Comparison of ENCODE assay signal across 8 cellular contexts in genomic region chr2:127857494-127857818, GRCh38. TPM values are rescaled to one million over a fixed set of nuclear protein-coding genes. Genes with fewer than 3 reads are reported as not detected.
DNase-seq lines count a peak whose midpoint lies in the region; ATAC-seq and TF ChIP-seq lines count a peak whose summit lies in the region.

No MANE protein-coding gene starts in this region.

- no peak for TF ChIP-seq CTCF in CD14-positive monocyte (IDR thresholded peaks at IDR 0.05)
- TF ChIP-seq CTCF in ascending aorta (IDR thresholded peaks at IDR 0.05), result no peak

- peak overlapping the region; percentile 67 to 81 for H3K27ac ChIP-seq in ascending aorta

- peak overlapping the region; percentile 78 to 96 for H3K4me3 ChIP-seq in ascending aorta

- H3K9me3 ChIP-seq in ascending aorta, result no peaks in the 10 kb centered on the region

- peaks cover 37% of the 10 kb centered on the region for H3K4me1 Mint-ChIP-seq in CD14-positive monocyte
- H3K4me1 Mint-ChIP-seq in immature natural killer cell, result peaks cover 35 to 52% of the 10 kb centered on the region in 2 donors
- peaks cover 54% of the 10 kb centered on the region for H3K4me1 Mint-ChIP-seq in stimulated activated naive CD8-positive, alpha-beta T cell treated with anti-CD3 and anti-CD28 coated beads, Interleukin-15, amount 100 ng/mL, for 72 hours

- peak overlapping the region; percentile 84 to 92 (median 88) for H3K27ac Mint-ChIP-seq in CD14-positive monocyte
- peak overlapping the region; percentile 86 to 95 (median 91) for H3K27ac Mint-ChIP-seq in immature natural killer cell
- peak overlapping the region; percentile 87 to 96 for H3K27ac Mint-ChIP-seq in stimulated activated naive CD8-positive, alpha-beta T cell treated with anti-CD3 and anti-CD28 coated beads, Interleukin-15, amount 100 ng/mL, for 72 hours

- intact Hi-C loops in CD14-positive monocyte (cut with micrococcal nuclease) (loop anchor here in 1 of 2 donors (2.0 to 5.0 kb wide), 2 partner anchors 27 to 45 kb away; partner anchors contain the start of genes AMMECR1L and WDR33), ascending aorta (cut with DNase I) (loop anchor here (5.0 to 10.0 kb wide), 2 partner anchors 167 to 235 kb away; partner anchors contain the start of genes SAP130 and UGGT1)

- ATAC-seq in GM21528 (IDR thresholded peaks at IDR 0.05; ENCODE audit: low FRiP score, unreplicated experiment) (peak; percentile 32), GM18520 (IDR thresholded peaks at IDR 0.05; ENCODE audit: unreplicated experiment) (no peak)
- ATAC-seq in stimulated activated naive CD8-positive, alpha-beta T cell treated with anti-CD3 and anti-CD28 coated beads, Interleukin-15, amount 100 ng/mL, for 72 hours, result no peak

- peaks cover 9 to 13% of the 10 kb centered on the region in 2 donors for H3K36me3 Mint-ChIP-seq in CD14-positive monocyte
- H3K36me3 Mint-ChIP-seq in immature natural killer cell, result peaks cover 0 to 5% (median 0%) of the 10 kb centered on the region in 3 donors

- H3K9me3 Mint-ChIP-seq in CD14-positive monocyte (no peaks in the 10 kb centered on the region), immature natural killer cell (no peaks in the 10 kb centered on the region)
- H3K9me3 Mint-ChIP-seq in stimulated activated naive CD8-positive, alpha-beta T cell treated with anti-CD3 and anti-CD28 coated beads, Interleukin-15, amount 100 ng/mL, for 72 hours, result no peaks in the 10 kb centered on the region

- DNase-seq in CD14-positive monocyte (ENCODE audit: low spot score) (no peak), NCI-H345 treated with DMSO at 0.1 percent for 48 hours (lab: John Stamatoyannopoulos, UW; ENCODE audit: unreplicated experiment) (peak; percentile 20), ascending aorta (ENCODE audit: low spot score in 2 of 2) (no peak), immature natural killer cell (peak in 2 of 3 donors; percentile 5 to 9), dedifferentiated amniotic fluid mesenchymal stem cell (ENCODE audit: extremely low spot score) (no peak)
- no peak for DNase-seq in stimulated activated naive CD8-positive, alpha-beta T cell treated with anti-CD3 and anti-CD28 coated beads, Interleukin-15, amount 100 ng/mL, for 72 hours

- H3K4me3 Mint-ChIP-seq in CD14-positive monocyte, result peak overlapping the region; percentile 82 to 95
- H3K4me3 Mint-ChIP-seq in immature natural killer cell, result peak overlapping the region; percentile 85 to 98 (median 95)
- H3K4me3 Mint-ChIP-seq in stimulated activated naive CD8-positive, alpha-beta T cell treated with anti-CD3 and anti-CD28 coated beads, Interleukin-15, amount 100 ng/mL, for 72 hours, result peak overlapping the region; percentile 93 to 96

- H3K4me1 ChIP-seq in ascending aorta, result peaks cover 0 to 9% of the 10 kb centered on the region in 2 donors

- H3K27me3 Mint-ChIP-seq in CD14-positive monocyte (ENCODE audit: low read depth in 3 of 3), result peaks cover 3 to 5% (median 4%) of the 10 kb centered on the region in 3 donors
- peaks cover 0 to 2% (median 0%) of the 10 kb centered on the region in 3 donors for H3K27me3 Mint-ChIP-seq in immature natural killer cell (ENCODE audit: low read depth in 3 of 3)
- H3K27me3 Mint-ChIP-seq in stimulated activated naive CD8-positive, alpha-beta T cell treated with anti-CD3 and anti-CD28 coated beads, Interleukin-15, amount 100 ng/mL, for 72 hours, result no peaks in the 10 kb centered on the region

- H3K27me3 ChIP-seq in ascending aorta, result no peaks in the 10 kb centered on the region

- H3K36me3 ChIP-seq in ascending aorta, result peaks cover 0 to 6% of the 10 kb centered on the region in 2 donors

RNA-seq across cellular contexts. Expression of gene POLR2D, which starts 0.5 kb away (rescaled TPM):
- polyA plus RNA-seq in CD14-positive monocyte, result 10 to 100 TPM; 26.4 to 28.8 TPM
- total RNA-seq in ascending aorta, result 2.1 TPM
- polyA plus RNA-seq in immature natural killer cell, result 10 to 100 TPM; 35.8 to 41.3 (median 35.9) TPM

RNA-seq across cellular contexts. Expression of gene AMMECR1L, which starts 28.3 kb away (rescaled TPM):
- polyA plus RNA-seq in CD14-positive monocyte, result 1 to 10 TPM; 2.5 to 3.1 TPM
- total RNA-seq in ascending aorta, result 20.6 TPM
- polyA plus RNA-seq in immature natural killer cell, result 1 to 10 TPM; 2.7 to 7.8 (median 4.2) TPM

RNA-seq across cellular contexts. Expression of gene WDR33, which starts 46.5 kb away (rescaled TPM):
- polyA plus RNA-seq in CD14-positive monocyte (10 to 100 TPM; 12.5 to 19.6 TPM), immature natural killer cell (10 to 100 TPM; 18.6 to 49.8 (median 22.6) TPM)
- total RNA-seq in ascending aorta, result 13.9 TPM

Comparison
In these comparisons a context has a peak if more than half of its experiments do, and no peak if none do; other contexts are left out.
1. DNase-seq: peak in NCI-H345 treated with DMSO at 0.1 percent for 48 hours (single experiment) and immature natural killer cell (2 of 3); none in CD14-positive monocyte (single experiment), ascending aorta (0 of 2), stimulated activated naive CD8-positive, alpha-beta T cell treated with anti-CD3 and anti-CD28 coated beads, Interleukin-15, amount 100 ng/mL, for 72 hours (0 of 2) and dedifferentiated amniotic fluid mesenchymal stem cell (single experiment).
2. Peak in every context shown above with its lines, with median percentiles within 50 percentile points of each other: H3K27ac Mint-ChIP-seq and H3K4me3 Mint-ChIP-seq.